ENCODE assay signal across 3 cellular contexts in the genomic region with DNA sequence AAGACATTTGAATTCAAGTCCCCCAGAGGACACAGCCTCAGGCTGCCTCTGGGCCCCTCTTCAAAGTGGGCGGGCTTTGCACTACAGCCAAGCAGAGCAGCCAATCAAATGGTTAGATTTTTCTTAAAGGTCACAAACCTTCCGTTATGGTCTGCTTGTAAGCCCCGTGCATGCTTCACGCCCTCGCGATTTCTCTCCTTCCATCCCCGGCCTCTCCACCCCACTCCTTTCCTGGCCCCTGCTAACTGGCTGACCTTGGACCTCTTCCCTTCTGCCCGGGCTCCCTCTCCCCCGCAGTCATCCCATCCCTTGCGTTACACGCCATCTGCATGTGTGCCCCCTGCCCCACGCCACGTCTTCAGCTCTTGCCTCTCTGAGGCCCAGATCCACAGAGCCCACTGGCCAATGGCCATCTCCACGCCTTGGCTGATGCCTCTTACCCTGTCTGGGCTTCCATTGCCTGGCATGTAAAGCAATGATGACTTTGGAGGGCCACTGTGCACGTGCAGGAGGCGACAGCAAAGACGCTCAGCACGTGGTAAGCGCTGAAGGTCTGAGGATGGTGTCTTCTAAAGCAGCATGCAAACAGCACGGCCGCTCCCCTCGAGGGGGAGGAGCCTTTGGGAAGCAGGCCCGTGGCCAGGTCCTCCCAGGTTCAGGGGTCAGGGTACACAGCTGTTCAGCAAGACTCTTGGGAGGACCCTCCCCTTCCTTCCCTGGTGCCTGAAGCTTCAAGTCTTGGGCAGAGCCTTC.
TF ChIP-seq lines count a peak whose summit lies in the region.

No MANE protein-coding gene starts in this region.

TF ChIP-seq in IMR-90, 13 proteins besides CTCF, POLR2A, EP300 and RAD21:
- TF ChIP-seq, protein P1, sequence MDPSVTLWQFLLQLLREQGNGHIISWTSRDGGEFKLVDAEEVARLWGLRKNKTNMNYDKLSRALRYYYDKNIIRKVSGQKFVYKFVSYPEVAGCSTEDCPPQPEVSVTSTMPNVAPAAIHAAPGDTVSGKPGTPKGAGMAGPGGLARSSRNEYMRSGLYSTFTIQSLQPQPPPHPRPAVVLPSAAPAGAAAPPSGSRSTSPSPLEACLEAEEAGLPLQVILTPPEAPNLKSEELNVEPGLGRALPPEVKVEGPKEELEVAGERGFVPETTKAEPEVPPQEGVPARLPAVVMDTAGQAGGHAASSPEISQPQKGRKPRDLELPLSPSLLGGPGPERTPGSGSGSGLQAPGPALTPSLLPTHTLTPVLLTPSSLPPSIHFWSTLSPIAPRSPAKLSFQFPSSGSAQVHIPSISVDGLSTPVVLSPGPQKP (IDR thresholded peaks at IDR 0.05; ENCODE audit: borderline replicate concordance, low read depth, low read length) = no peak
- TF ChIP-seq RCOR1 (IDR thresholded peaks at IDR 0.05; ENCODE audit: insufficient replicate concordance, low read length) = no peak
TF ChIP-seq in IMR-90: peak in this region for 0.

TF ChIP-seq in H1, 55 proteins besides CTCF, POLR2A, EP300 and RAD21:
- TF ChIP-seq BRCA1 (IDR thresholded peaks at IDR 0.05; ENCODE audit: low read depth, low read length) = no peak
- no peak for TF ChIP-seq TEAD4 (IDR thresholded peaks at IDR 0.05; ENCODE audit: low read depth, low read length)
- no peak for TF ChIP-seq GTF2F1 (IDR thresholded peaks at IDR 0.05; ENCODE audit: borderline replicate concordance, low read depth, low read length)
- no peak for TF ChIP-seq SAP30 (IDR thresholded peaks at IDR 0.05; ENCODE audit: insufficient read depth, insufficient replicate concordance, low read length)
- no peak for TF ChIP-seq RXRA (IDR thresholded peaks at IDR 0.05; ENCODE audit: insufficient read depth, low read depth, low read length)
- no peak for TF ChIP-seq SIN3A (conservative IDR thresholded peaks at IDR 0.05 in 1 of 2, IDR thresholded peaks at IDR 0.05 in 1 of 2; ENCODE audit: low read depth in 1 of 2, low read length in 2 of 2)
- no peak for TF ChIP-seq TBP (IDR thresholded peaks at IDR 0.05; ENCODE audit: low read depth, low read length)
- no peak for TF ChIP-seq CBX8 (IDR thresholded peaks at IDR 0.05; ENCODE audit: borderline replicate concordance, low read depth, low read length)
TF ChIP-seq in H1: peak in this region for 0.

TF ChIP-seq in HepG2, 621 proteins besides CTCF, POLR2A, EP300 and RAD21 (continues in another document):
- TF ChIP-seq SRY (CRISPR knock-in tag; IDR thresholded peaks at IDR 0.05) (peak; percentile 87; the same call in 1 of the 2 replicates), ZNF441 (CRISPR knock-in tag; IDR thresholded peaks at IDR 0.05; ENCODE audit: borderline replicate concordance) (0 out of 2 replicates have a peak, but pooled peaks have one; percentile 38), NFYC (CRISPR knock-in tag; IDR thresholded peaks at IDR 0.05) (peak; percentile 52), ZBTB33 (CRISPR knock-in tag; IDR thresholded peaks at IDR 0.05) (peak; percentile 38; the same call in 1 of the 2 replicates), MIER2 (CRISPR knock-in tag; IDR thresholded peaks at IDR 0.05) (no peak), RNF2 (conservative IDR thresholded peaks at IDR 0.05; ENCODE audit: low read depth) (peak; percentile 66; the same call in 1 of the 2 replicates), FOSL2 (CRISPR knock-in tag; IDR thresholded peaks at IDR 0.05) (0 out of 2 replicates have a peak, but pooled peaks have one; percentile 19), MAFF (IDR thresholded peaks at IDR 0.05; ENCODE audit: low read depth, low read length) (no peak), KMT2B (CRISPR knock-in tag; IDR thresholded peaks at IDR 0.05) (no peak), GATAD2A (CRISPR knock-in tag; IDR thresholded peaks at IDR 0.05) (peak; percentile 32; the same call in 1 of the 2 replicates), ZNF607 (CRISPR knock-in tag; IDR thresholded peaks at IDR 0.05; ENCODE audit: borderline replicate concordance) (peak; percentile 66; the same call in 1 of the 2 replicates), ZNF296 (CRISPR knock-in tag; conservative IDR thresholded peaks at IDR 0.05) (peak; percentile 69; the same call in 1 of the 2 replicates), POLR2G (IDR thresholded peaks at IDR 0.05; ENCODE audit: low read depth, low read length) (no peak), PCBP2 (optimal IDR thresholded peaks at IDR 0.05; ENCODE audit: low read depth, low read length, poor library complexity, severe bottlenecking) (no peak), SALL1 (CRISPR knock-in tag; IDR thresholded peaks at IDR 0.05) (peak; percentile 76; the same call in 1 of the 2 replicates), TMF1 (CRISPR knock-in tag; IDR thresholded peaks at IDR 0.05; ENCODE audit: low read depth) (peak; percentile 14; the same call in 1 of the 2 replicates), DMAP1 (CRISPR knock-in tag; IDR thresholded peaks at IDR 0.05) (peak; percentile 35; the same call in 1 of the 2 replicates), ZBTB21 (CRISPR knock-in tag; IDR thresholded peaks at IDR 0.05) (no peak), ZNF253 (CRISPR knock-in tag; IDR thresholded peaks at IDR 0.05; ENCODE audit: borderline replicate concordance) (peak; percentile 61; the same call in 1 of the 2 replicates), POLR2AphosphoS5 (IDR thresholded peaks at IDR 0.05; ENCODE audit: low read depth, low read length) (no peak), HNF4G (IDR thresholded peaks at IDR 0.05; ENCODE audit: borderline replicate concordance, low read depth, low read length) (peak; percentile 68; the same call in 1 of the 2 replicates), HNF4G (CRISPR knock-in tag; IDR thresholded peaks at IDR 0.05; ENCODE audit: borderline replicate concordance, low read depth) (no peak), MTF1 (CRISPR knock-in tag; IDR thresholded peaks at IDR 0.05) (no peak), ZBTB2 (CRISPR knock-in tag; IDR thresholded peaks at IDR 0.05; ENCODE audit: low read depth) (0 out of 2 replicates have a peak, but pooled peaks have one; percentile 33), ZNF124 (CRISPR knock-in tag; IDR thresholded peaks at IDR 0.05) (no peak), ZNF605 (CRISPR knock-in tag; IDR thresholded peaks at IDR 0.05) (peak; percentile 88), ZNF746 (CRISPR knock-in tag; IDR thresholded peaks at IDR 0.05) (peak; percentile 65; the same call in 1 of the 2 replicates), ZNF543 (CRISPR knock-in tag; IDR thresholded peaks at IDR 0.05) (no peak), HOXA5 (CRISPR knock-in tag; IDR thresholded peaks at IDR 0.05) (no peak), ETV5 (CRISPR knock-in tag; IDR thresholded peaks at IDR 0.05; ENCODE audit: borderline replicate concordance) (no peak), CHD2 (IDR thresholded peaks at IDR 0.05; ENCODE audit: low read depth, low read length) (0 out of 2 replicates have a peak, but pooled peaks have one; percentile 46), TOE1 (CRISPR knock-in tag; IDR thresholded peaks at IDR 0.05) (no peak), SSRP1 (CRISPR knock-in tag; IDR thresholded peaks at IDR 0.05) (peak; percentile 92), THAP8 (CRISPR knock-in tag; IDR thresholded peaks at IDR 0.05; ENCODE audit: borderline replicate concordance) (0 out of 2 replicates have a peak, but pooled peaks have one; percentile 59), ZBTB46 (CRISPR knock-in tag; IDR thresholded peaks at IDR 0.05; ENCODE audit: borderline replicate concordance) (no peak), TCF7 (IDR thresholded peaks at IDR 0.05; ENCODE audit: low read depth) (0 out of 2 replicates have a peak, but pooled peaks have one; percentile 37), ZNF20 (CRISPR knock-in tag; IDR thresholded peaks at IDR 0.05) (no peak), ARNTL (CRISPR knock-in tag; IDR thresholded peaks at IDR 0.05) (peak; percentile 58; the same call in 1 of the 2 replicates), ZNF609 (CRISPR knock-in tag; IDR thresholded peaks at IDR 0.05; ENCODE audit: borderline replicate concordance) (no peak), STAG1 (CRISPR knock-in tag; IDR thresholded peaks at IDR 0.05) (0 out of 2 replicates have a peak, but pooled peaks have one; percentile 7), ZNF33B (CRISPR knock-in tag; IDR thresholded peaks at IDR 0.05) (0 out of 2 replicates have a peak, but pooled peaks have one; percentile 59), CREBL2 (CRISPR knock-in tag; IDR thresholded peaks at IDR 0.05; ENCODE audit: borderline replicate concordance) (peak; percentile 65; the same call in 1 of the 2 replicates), ZFY (CRISPR knock-in tag; IDR thresholded peaks at IDR 0.05) (peak; percentile 37; the same call in 1 of the 2 replicates), ZNF788 (CRISPR knock-in tag; IDR thresholded peaks at IDR 0.05; ENCODE audit: borderline replicate concordance) (peak; percentile 60; the same call in 1 of the 2 replicates)
- TF ChIP-seq, protein P2, sequence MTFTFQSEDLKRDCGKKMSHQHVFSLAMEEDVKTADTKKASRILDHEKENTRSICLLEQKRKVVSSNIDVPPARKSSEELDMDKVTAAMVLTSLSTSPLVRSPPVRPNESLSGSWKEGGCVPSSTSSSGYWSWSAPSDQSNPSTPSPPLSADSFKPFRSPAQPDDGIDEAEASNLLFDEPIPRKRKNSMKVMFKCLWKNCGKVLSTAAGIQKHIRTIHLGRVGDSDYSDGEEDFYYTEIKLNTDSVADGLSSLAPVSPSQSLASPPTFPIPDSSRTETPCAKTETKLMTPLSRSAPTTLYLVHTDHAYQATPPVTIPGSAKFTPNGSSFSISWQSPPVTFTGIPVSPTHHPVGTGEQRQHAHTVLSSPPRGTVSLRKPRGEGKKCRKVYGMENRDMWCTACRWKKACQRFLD (CRISPR knock-in tag; IDR thresholded peaks at IDR 0.05; ENCODE audit: borderline replicate concordance) = peak; percentile 79
